In genomic region chr11:613369-613968, GRCh38 we compare ENCODE assay signal across 10 cellular contexts. TPM values are rescaled to one million over a fixed set of nuclear protein-coding genes. Genes with fewer than 3 reads are reported as not detected.
A peak's percentile ranks its signal among the peaks of the same experiment; 100 is the strongest.
DNase-seq lines count a peak whose midpoint lies in the region; ATAC-seq, FAIRE-seq and TF ChIP-seq lines count a peak whose summit lies in the region.
"Had no signal": no experiment of that assay in that cellular context is flagged by ENCODE, and none has a peak within 500 bp of the region (broad histone marks: within the 10 kb centered on the region; RNA-seq: fewer than 3 reads in every experiment).

No MANE protein-coding gene starts in this region.

- no peak overlapping the region for H2BK5ac ChIP-seq in H1 (ENCODE audit: low read depth, low read length)

- H3K4me1 ChIP-seq in H1 (replicated peaks in 1 of 4; ENCODE audit: control insufficient read depth in 3 of 4, insufficient read depth in 4 of 4, low read length in 3 of 4): peaks cover 0 to 15% (median 3%) of the 10 kb centered on the region in 4 experiments; a peak in 5 of 7 replicates
- no peaks in the 10 kb centered on the region for H3K4me1 ChIP-seq in neural progenitor cell
- peaks cover 14 to 22% of the 10 kb centered on the region in 2 donors for H3K4me1 ChIP-seq in thoracic aorta (ENCODE audit: control insufficient read depth in 1 of 2, low read depth in 2 of 2)

- no peak overlapping the region for H3K27ac ChIP-seq in H1 (ENCODE audit: low read depth, low read length)
- no peak overlapping the region for H3K27ac ChIP-seq in neural progenitor cell
- H3K27ac ChIP-seq in thoracic aorta: peak overlapping the region; percentile 96 to 97

- WGBS in H1 (ENCODE audit: extremely low coverage in 1 of 2, insufficient coverage in 1 of 2, insufficient read length in 1 of 2, insufficient replicate concordance in 2 of 2, low coverage in 1 of 2, low lambda C conversion rate in 2 of 2, missing lambda C conversion rate in 1 of 2), 2 experiments: 58% methylated on average over 20 of the region's 36 CpGs; no CpG with 5 or more reads in 1 of the 2 experiments

- H3K9me3 Mint-ChIP-seq in activated CD4-positive, alpha-beta memory T cell treated with anti-CD3 and anti-CD28 coated beads, Interleukin-2, amount 10 ng/mL, durations not matched to agents 7 days and 5 days: no peaks in the 10 kb centered on the region
- no peaks in the 10 kb centered on the region for H3K9me3 Mint-ChIP-seq in neural progenitor cell

- H3K27me3 ChIP-seq in H1 (replicated peaks in 1 of 4; ENCODE audit: control insufficient read depth in 3 of 4, extremely low read depth in 1 of 4, insufficient read depth in 3 of 4, low read length in 3 of 4) (no peaks in the 10 kb centered on the region), neural progenitor cell (no peaks in the 10 kb centered on the region), thoracic aorta (replicated peaks; ENCODE audit: insufficient read depth) (no peaks in the 10 kb centered on the region)

- no peak overlapping the region for H2BK15ac ChIP-seq in H1 (ENCODE audit: low read length)

- POLR2A ChIA-PET in activated CD4-positive, alpha-beta memory T cell treated with anti-CD3 and anti-CD28 coated beads, Interleukin-2, amount 10 ng/mL, durations not matched to agents 7 days and 5 days (lab: Charles Lee): interaction anchor here (0.7 to 3.0 kb wide), 11 partner anchors 8 to 108 kb away, joined by 3 to 15 read pairs (median 4); partner anchors contain the start of genes PHRF1 and RNH1
- POLR2A ChIA-PET in H1 (lab: Charles Lee; ENCODE audit: partially characterized antibody): interaction anchor here (0.6 to 2.3 kb wide), 11 partner anchors 12 to 164 kb away, joined by 3 to 20 read pairs (median 4); partner anchors contain the start of genes DRD4, SCT and TALDO1

- CTCF ChIA-PET in activated CD4-positive, alpha-beta memory T cell treated with anti-CD3 and anti-CD28 coated beads, Interleukin-2, amount 10 ng/mL, durations not matched to agents 7 days and 5 days (lab: Charles Lee): interaction anchor here (0.5 to 1.0 kb wide), 4 partner anchors 13 to 165 kb away, joined by 3 read pairs; partner anchors contain the start of gene PHRF1
- CTCF ChIA-PET in H1 (lab: Charles Lee; ENCODE audit: partially characterized antibody): interaction anchor here (0.6 to 2.4 kb wide), 7 partner anchors 10 to 110 kb away, joined by 3 to 11 read pairs (median 7); no protein-coding TSS in a partner anchor

- TF ChIP-seq EP300 in H1 (IDR thresholded peaks at IDR 0.05; ENCODE audit: borderline replicate concordance in 1 of 2, low read depth in 2 of 2, low read length in 2 of 2): no peak

- H3K4me3 ChIP-seq in H1 (ENCODE audit: extremely low read depth in 1 of 4, insufficient read depth in 2 of 4, low read depth in 3 of 4, low read length in 4 of 4) (peak overlapping the region in 1 of 4 experiments; percentile 32; a peak in 1 of 8 replicates), neural progenitor cell (no peak overlapping the region), thoracic aorta (no peak overlapping the region)

- H3K9me3 ChIP-seq in H1 (ENCODE audit: insufficient read depth in 2 of 2, low read depth in 1 of 2, low read length in 1 of 2): no peaks in the 10 kb centered on the region
- no peaks in the 10 kb centered on the region for H3K9me3 ChIP-seq in neural progenitor cell (ENCODE audit: low read depth)
- H3K9me3 ChIP-seq in thoracic aorta: no peaks in the 10 kb centered on the region

- no peak overlapping the region for H4K91ac ChIP-seq in H1 (replicated peaks; ENCODE audit: insufficient read length, low read length)

- ATAC-seq in thoracic aorta (ENCODE audit: insufficient number of reproducible peaks, low FRiP score, low read depth) (no peak), GM21528 (IDR thresholded peaks at IDR 0.05; ENCODE audit: low FRiP score, unreplicated experiment) (no peak)

- no peak overlapping the region for H2AFZ ChIP-seq in H1 (ENCODE audit: low read length)
- no peak overlapping the region for H2AFZ ChIP-seq in neural progenitor cell (replicated peaks)

- H3K4ac ChIP-seq in H1 (replicated peaks; ENCODE audit: insufficient read length, low read depth, low read length): no peak overlapping the region

- H3K4me2 ChIP-seq in H1 (ENCODE audit: insufficient read depth in 1 of 2, low read depth in 2 of 2, low read length in 2 of 2) (peak overlapping the region in 1 of 2 experiments; percentile 33; a peak in 2 of 4 replicates), neural progenitor cell (no peak overlapping the region)

- H4K8ac ChIP-seq in H1 (ENCODE audit: extremely low read depth, insufficient read depth, low read length): peak overlapping the region; percentile 59; the same call in 1 of the 2 replicates

- no peak overlapping the region for H3K14ac ChIP-seq in H1 (ENCODE audit: insufficient read length)

- H2BK20ac ChIP-seq in H1 (ENCODE audit: low read length): no peak overlapping the region

- H3K23me2 ChIP-seq in H1 (ENCODE audit: low read depth, low read length): peaks cover 3% of the 10 kb centered on the region; the same call in 1 of the 2 replicates

- no peak overlapping the region for H3K56ac ChIP-seq in H1 (replicated peaks; ENCODE audit: insufficient read length, low read depth, low read length)

- peaks cover 13% of the 10 kb centered on the region for H3K4me1 Mint-ChIP-seq in activated CD4-positive, alpha-beta memory T cell treated with anti-CD3 and anti-CD28 coated beads, Interleukin-2, amount 10 ng/mL, durations not matched to agents 7 days and 5 days
- no peaks in the 10 kb centered on the region for H3K4me1 Mint-ChIP-seq in neural progenitor cell

- no peak overlapping the region for H2BK120ac ChIP-seq in H1 (replicated peaks; ENCODE audit: low read depth, low read length)

- no peak for FAIRE-seq in H1 (lab: Jason Lieb, UNC)

- TF ChIP-seq CTCF in H1 (IDR thresholded peaks at IDR 0.05; ENCODE audit: control extremely low read depth in 1 of 3, insufficient read depth in 1 of 3, low read depth in 1 of 3, low read length in 3 of 3) (no peak), neural progenitor cell (IDR thresholded peaks at IDR 0.05) (no peak), thoracic aorta (IDR thresholded peaks at IDR 0.05) (no peak)

- H3K18ac ChIP-seq in H1 (ENCODE audit: extremely low read depth, low read length): no peak overlapping the region

- H3K4me3 Mint-ChIP-seq in activated CD4-positive, alpha-beta memory T cell treated with anti-CD3 and anti-CD28 coated beads, Interleukin-2, amount 10 ng/mL, durations not matched to agents 7 days and 5 days: peak overlapping the region; percentile 94
- H3K4me3 Mint-ChIP-seq in neural progenitor cell: no peak overlapping the region

- H2AK5ac ChIP-seq in H1 (ENCODE audit: low read depth, low read length): no peak overlapping the region

- H3K23ac ChIP-seq in H1 (ENCODE audit: insufficient read length): no peak overlapping the region

- no peak for TF ChIP-seq RAD21 in H1 (IDR thresholded peaks at IDR 0.05 in 1 of 2, conservative IDR thresholded peaks at IDR 0.05 in 1 of 2; ENCODE audit: low read depth in 2 of 2, low read length in 2 of 2)

- H3K36me3 ChIP-seq in H1 (ENCODE audit: control insufficient read depth in 2 of 4, insufficient read depth in 4 of 4, low read length in 3 of 4) (peaks cover 16 to 40% (median 32%) of the 10 kb centered on the region in 4 experiments), neural progenitor cell (no peaks in the 10 kb centered on the region), thoracic aorta (peaks cover 47% of the 10 kb centered on the region)

- peaks cover 53% of the 10 kb centered on the region for H3K36me3 Mint-ChIP-seq in activated CD4-positive, alpha-beta memory T cell treated with anti-CD3 and anti-CD28 coated beads, Interleukin-2, amount 10 ng/mL, durations not matched to agents 7 days and 5 days (ENCODE audit: low read depth)
- peaks cover 5% of the 10 kb centered on the region for H3K36me3 Mint-ChIP-seq in neural progenitor cell

- H3F3A ChIP-seq in neural progenitor cell (ENCODE audit: low read depth): peaks cover 32% of the 10 kb centered on the region

- no peak overlapping the region for H2BK12ac ChIP-seq in H1 (ENCODE audit: low read depth, low read length)

- H3K79me2 ChIP-seq in H1 (ENCODE audit: control insufficient read depth in 1 of 2, insufficient read depth in 2 of 2, low read length in 2 of 2) (no peaks in the 10 kb centered on the region), neural progenitor cell (ENCODE audit: low read depth) (peaks cover 5% of the 10 kb centered on the region)

- H4K20me1 ChIP-seq in H1 (replicated peaks in 1 of 2; ENCODE audit: control insufficient read depth in 1 of 2, insufficient read depth in 2 of 2, low read length in 2 of 2) (peaks cover 21 to 26% of the 10 kb centered on the region in 2 experiments), neural progenitor cell (ENCODE audit: low read depth) (peaks cover 51% of the 10 kb centered on the region)

- H3K9ac ChIP-seq in H1 (replicated peaks in 1 of 4; ENCODE audit: extremely low read depth in 1 of 4, low read depth in 3 of 4, low read length in 3 of 4): no peak overlapping the region
- no peak overlapping the region for H3K9ac ChIP-seq in neural progenitor cell

- DNase-seq in ELF-1 (ENCODE audit: low read depth, low spot score): peak; percentile 58
- DNase-seq in NCI-H2196 treated with DMSO at 0.1 percent for 48 hours (lab: John Stamatoyannopoulos, UW; ENCODE audit: unreplicated experiment): peak; percentile 37
- peak; percentile 91 for DNase-seq in activated CD4-positive, alpha-beta memory T cell treated with anti-CD3 and anti-CD28 coated beads, Interleukin-2, amount 10 ng/mL, durations not matched to agents 7 days and 5 days
- DNase-seq in H1 (ENCODE audit: low read depth in 1 of 2, low spot score in 2 of 2): peak; percentile 64 to 86
- peak; percentile 92 for DNase-seq in neural progenitor cell (ENCODE audit: low spot score)
- peak; percentile 47 for DNase-seq in thoracic aorta (ENCODE audit: low spot score)
- DNase-seq in epidermal melanocyte (ENCODE audit: insufficient read length, low spot score): no peak
- DNase-seq: IMR-90 had no signal

- H3K79me1 ChIP-seq in H1 (ENCODE audit: low read depth, low read length): peaks cover 6% of the 10 kb centered on the region

- no peaks in the 10 kb centered on the region for H3K27me3 Mint-ChIP-seq in activated CD4-positive, alpha-beta memory T cell treated with anti-CD3 and anti-CD28 coated beads, Interleukin-2, amount 10 ng/mL, durations not matched to agents 7 days and 5 days
- peaks cover 16% of the 10 kb centered on the region for H3K27me3 Mint-ChIP-seq in neural progenitor cell (ENCODE audit: insufficient read depth, low read depth)

- no peak; a peak in 1 of 3 replicates for TF ChIP-seq POLR2A in H1 (IDR thresholded peaks at IDR 0.05; ENCODE audit: control extremely low read depth in 1 of 2, low read depth in 2 of 2, low read length in 2 of 2)

- H3K27ac Mint-ChIP-seq in activated CD4-positive, alpha-beta memory T cell treated with anti-CD3 and anti-CD28 coated beads, Interleukin-2, amount 10 ng/mL, durations not matched to agents 7 days and 5 days: peak overlapping the region; percentile 95
- no peak overlapping the region for H3K27ac Mint-ChIP-seq in neural progenitor cell

- no peak overlapping the region for H4K5ac ChIP-seq in H1 (ENCODE audit: insufficient read length, low read depth, low read length)

RNA-seq across cellular contexts. Expression of gene IRF7, which starts 2.3 kb away (rescaled TPM):
- total RNA-seq in activated CD4-positive, alpha-beta memory T cell treated with anti-CD3 and anti-CD28 coated beads, Interleukin-2, amount 10 ng/mL, durations not matched to agents 7 days and 5 days: 100 to 1,000 TPM; 220 to 221 TPM
- 9.4 and 9.6 TPM in 2 replicates for total RNA-seq in H1 (2021; fragmentation: NEBNext Ultra II Directional; extraction: Animal tissue kit (Norgen Biotek cat#: 25700))
- polyA plus RNA-seq in H1 (2011; rRNA removed): 9.1 and 12.8 TPM in 2 replicates
- polyA plus RNA-seq in H1 (2011; cell fraction: cytosol; rRNA removed): 7.8 TPM
- 27.9 TPM for polyA plus RNA-seq in H1 (2011; cell fraction: nucleus; rRNA removed)
- polyA plus RNA-seq in H1 (2012, experiment 1 of 2): 3.5 to 9.8 TPM (median 8.6 TPM) in 4 replicates
- 5.0 TPM for polyA plus RNA-seq in H1 (2012, experiment 2 of 2)
- polyA plus RNA-seq in H1 (2013, experiment 1 of 2): 4.5 TPM
- 3.8 TPM for polyA plus RNA-seq in H1 (2013, experiment 2 of 2)
- 3.3 and 4.2 TPM in 2 replicates for polyA minus RNA-seq in H1 (2011; rRNA and poly(A)+ RNA removed)
- polyA minus RNA-seq in H1 (2011; cell fraction: cytosol; rRNA and poly(A)+ RNA removed): 3.7 TPM
- polyA minus RNA-seq in H1 (2011; cell fraction: nucleus; rRNA and poly(A)+ RNA removed): 27.8 TPM
- total RNA-seq in neural progenitor cell (ENCODE audit: low replicate concordance) (4.3 and 18.4 TPM in 2 replicates), thoracic aorta (10 to 100 TPM; 33.8 to 45.4 TPM)

RNA-seq across cellular contexts. Expression of gene CDHR5, which starts 11.3 kb away (rescaled TPM):
- not detected for total RNA-seq in activated CD4-positive, alpha-beta memory T cell treated with anti-CD3 and anti-CD28 coated beads, Interleukin-2, amount 10 ng/mL, durations not matched to agents 7 days and 5 days
- total RNA-seq in H1 (2021; fragmentation: NEBNext Ultra II Directional; extraction: Animal tissue kit (Norgen Biotek cat#: 25700)): 0.11 TPM in 1 of 2 replicates, not detected in the other
- 0.02 TPM in 1 of 2 replicates, not detected in the other for polyA plus RNA-seq in H1 (2011; rRNA removed)
- polyA plus RNA-seq in H1 (2011; cell fraction: cytosol; rRNA removed): 0.01 TPM
- 0.21 TPM for polyA plus RNA-seq in H1 (2011; cell fraction: nucleus; rRNA removed)
- polyA plus RNA-seq in H1 (2012, experiment 1 of 2): 0.04 to 0.20 TPM (median 0.14 TPM) in 3 of 4 replicates, not detected in the other
- polyA plus RNA-seq in H1 (2012, experiment 2 of 2): not detected
- polyA plus RNA-seq in H1 (2013, experiment 1 of 2): 0.02 TPM
- not detected for polyA plus RNA-seq in H1 (2013, experiment 2 of 2)
- not detected in 2 replicates for polyA minus RNA-seq in H1 (2011; rRNA and poly(A)+ RNA removed)
- polyA minus RNA-seq in H1 (2011; cell fraction: cytosol; rRNA and poly(A)+ RNA removed): not detected
- polyA minus RNA-seq in H1 (2011; cell fraction: nucleus; rRNA and poly(A)+ RNA removed): not detected
- total RNA-seq in neural progenitor cell (ENCODE audit: low replicate concordance) (not detected in 2 replicates), thoracic aorta (not detected)
- total RNA-seq: IMR-90 had no signal
- polyA plus RNA-seq: IMR-90, neural cell had no signal

RNA-seq across cellular contexts. Expression of gene SCT, which starts 13.5 kb away (rescaled TPM):
- not detected for total RNA-seq in activated CD4-positive, alpha-beta memory T cell treated with anti-CD3 and anti-CD28 coated beads, Interleukin-2, amount 10 ng/mL, durations not matched to agents 7 days and 5 days
- total RNA-seq in H1 (2021; fragmentation: NEBNext Ultra II Directional; extraction: Animal tissue kit (Norgen Biotek cat#: 25700)): 2.0 and 2.2 TPM in 2 replicates
- polyA plus RNA-seq in H1 (2011; rRNA removed): 1.7 and 3.7 TPM in 2 replicates
- polyA plus RNA-seq in H1 (2011; cell fraction: cytosol; rRNA removed): 1.3 TPM
- polyA plus RNA-seq in H1 (2011; cell fraction: nucleus; rRNA removed): 3.1 TPM
- polyA plus RNA-seq in H1 (2012, experiment 1 of 2): 1.0 to 2.0 TPM (median 1.5 TPM) in 3 of 4 replicates, not detected in the other
- polyA plus RNA-seq in H1 (2012, experiment 2 of 2): not detected
- 1.2 TPM for polyA plus RNA-seq in H1 (2013, experiment 1 of 2)
- 1.4 TPM for polyA plus RNA-seq in H1 (2013, experiment 2 of 2)
- polyA minus RNA-seq in H1 (2011; rRNA and poly(A)+ RNA removed): not detected in 2 replicates
- not detected for polyA minus RNA-seq in H1 (2011; cell fraction: cytosol; rRNA and poly(A)+ RNA removed)
- not detected for polyA minus RNA-seq in H1 (2011; cell fraction: nucleus; rRNA and poly(A)+ RNA removed)
- total RNA-seq in neural progenitor cell (ENCODE audit: low replicate concordance): not detected in 2 replicates
- not detected for total RNA-seq in thoracic aorta
- total RNA-seq: IMR-90 had no signal
- polyA plus RNA-seq: IMR-90, neural cell had no signal

RNA-seq across cellular contexts. Expression of gene DRD4, which starts 23.6 kb away (rescaled TPM):
- total RNA-seq in activated CD4-positive, alpha-beta memory T cell treated with anti-CD3 and anti-CD28 coated beads, Interleukin-2, amount 10 ng/mL, durations not matched to agents 7 days and 5 days: under 1 TPM; 0.18 to 0.20 TPM
- total RNA-seq in H1 (2021; fragmentation: NEBNext Ultra II Directional; extraction: Animal tissue kit (Norgen Biotek cat#: 25700)): 3.3 and 3.4 TPM in 2 replicates
- 4.9 and 9.7 TPM in 2 replicates for polyA plus RNA-seq in H1 (2011; rRNA removed)
- 3.9 TPM for polyA plus RNA-seq in H1 (2011; cell fraction: cytosol; rRNA removed)
- polyA plus RNA-seq in H1 (2011; cell fraction: nucleus; rRNA removed): 9.1 TPM
- polyA plus RNA-seq in H1 (2012, experiment 1 of 2): 4.0 to 10.3 TPM (median 9.2 TPM) in 4 replicates
- polyA plus RNA-seq in H1 (2012, experiment 2 of 2): 9.1 TPM
- polyA plus RNA-seq in H1 (2013, experiment 1 of 2): 2.9 TPM
- polyA plus RNA-seq in H1 (2013, experiment 2 of 2): 2.8 TPM
- polyA minus RNA-seq in H1 (2011; rRNA and poly(A)+ RNA removed): 0.20 and 0.85 TPM in 2 replicates
- 4.9 TPM for polyA minus RNA-seq in H1 (2011; cell fraction: cytosol; rRNA and poly(A)+ RNA removed)
- polyA minus RNA-seq in H1 (2011; cell fraction: nucleus; rRNA and poly(A)+ RNA removed): 3.4 TPM
- total RNA-seq in neural progenitor cell (ENCODE audit: low replicate concordance) (0.97 and 6.6 TPM in 2 replicates), thoracic aorta (under 1 TPM in 1 of 2 donors, not detected in 1; 0.27 TPM)
- total RNA-seq: IMR-90 had no signal
- polyA plus RNA-seq: IMR-90, neural cell had no signal

RNA-seq across cellular contexts. Expression of gene PHRF1, which starts 37.2 kb away (rescaled TPM):
- 10 to 100 TPM; 38.7 to 39.1 TPM for total RNA-seq in activated CD4-positive, alpha-beta memory T cell treated with anti-CD3 and anti-CD28 coated beads, Interleukin-2, amount 10 ng/mL, durations not matched to agents 7 days and 5 days
- total RNA-seq in H1 (2021; fragmentation: NEBNext Ultra II Directional; extraction: Animal tissue kit (Norgen Biotek cat#: 25700)): 37.3 and 39.8 TPM in 2 replicates
- polyA plus RNA-seq in H1 (2011; rRNA removed): 13.4 and 21.8 TPM in 2 replicates
- 17.3 TPM for polyA plus RNA-seq in H1 (2011; cell fraction: cytosol; rRNA removed)
- 39.7 TPM for polyA plus RNA-seq in H1 (2011; cell fraction: nucleus; rRNA removed)
- polyA plus RNA-seq in H1 (2012, experiment 1 of 2): 17.5 to 25.1 TPM (median 24.0 TPM) in 4 replicates
- 14.8 TPM for polyA plus RNA-seq in H1 (2012, experiment 2 of 2)
- 18.2 TPM for polyA plus RNA-seq in H1 (2013, experiment 1 of 2)
- 17.0 TPM for polyA plus RNA-seq in H1 (2013, experiment 2 of 2)
- polyA minus RNA-seq in H1 (2011; rRNA and poly(A)+ RNA removed): 11.6 and 15.0 TPM in 2 replicates
- 19.2 TPM for polyA minus RNA-seq in H1 (2011; cell fraction: cytosol; rRNA and poly(A)+ RNA removed)
- polyA minus RNA-seq in H1 (2011; cell fraction: nucleus; rRNA and poly(A)+ RNA removed): 29.8 TPM
- 9.8 and 43.6 TPM in 2 replicates for total RNA-seq in neural progenitor cell (ENCODE audit: low replicate concordance)
- total RNA-seq in thoracic aorta: 10 to 100 TPM; 31.3 to 39.6 TPM

Comparison
In these comparisons a context has a peak if more than half of its experiments do, and no peak if none do; other contexts are left out.
1. H3K27ac ChIP-seq: peak in thoracic aorta (2 of 2); none in H1 (single experiment) and neural progenitor cell (single experiment).
2. RNA of gene IRF7, which starts 2.3 kb away (total RNA-seq): 220 to 221 TPM in activated CD4-positive, alpha-beta memory T cell treated with anti-CD3 and anti-CD28 coated beads, Interleukin-2, amount 10 ng/mL, durations not matched to agents 7 days and 5 days; 33.8 to 45.4 TPM in thoracic aorta, 9.4 to 9.6 TPM in H1 and 4.3 to 18.4 TPM in neural progenitor cell; every median in the first group is over 4 times any median in the second.